In genomic region chr18:805755-806110, GRCh38 we compare ENCODE assay signal across 11 cellular contexts. TPM values are rescaled to one million over a fixed set of nuclear protein-coding genes. Genes with fewer than 3 reads are reported as not detected.
DNase-seq lines count a peak whose midpoint lies in the region; ATAC-seq and TF ChIP-seq lines count a peak whose summit lies in the region.
"Had no signal": no experiment of that assay in that cellular context is flagged by ENCODE, and none has a peak within 500 bp of the region (broad histone marks: within the 10 kb centered on the region; RNA-seq: fewer than 3 reads in every experiment).

No MANE protein-coding gene starts in this region.

- H3K27ac Mint-ChIP-seq in activated T-helper 17 cell treated with anti-CD3 and anti-CD28 coated beads, Interleukin-2, amount 50 U/mL, for 72 hours = no peak overlapping the region

- H3K4me1 ChIP-seq in left ventricle myocardium inferior (peaks cover 60% of the 10 kb centered on the region), heart left ventricle (peaks cover 0 to 60% (median 32%) of the 10 kb centered on the region in 12 donors), transverse colon (peaks cover 4 to 50% (median 22%) of the 10 kb centered on the region in 4 donors), stomach (peaks cover 11 to 70% (median 38%) of the 10 kb centered on the region in 4 donors)

- peaks cover 21% of the 10 kb centered on the region for H3K36me3 Mint-ChIP-seq in activated T-helper 17 cell treated with anti-CD3 and anti-CD28 coated beads, Interleukin-2, amount 50 U/mL, for 72 hours (ENCODE audit: low read depth)

- TF ChIP-seq EP300 in transverse colon (IDR thresholded peaks at IDR 0.05; ENCODE audit: low read depth) (no peak), stomach (IDR thresholded peaks at IDR 0.05) (no peak)

- 69 to 74% (median 71%) methylated on average over 2 of the region's 2 CpGs for WGBS in heart left ventricle, 4 donors
- 59 to 64% methylated on average over 2 of the region's 2 CpGs for WGBS in transverse colon (ENCODE audit: low coverage in 1 of 2), 2 donors
- 40 to 57% (median 48%) methylated on average over 2 of the region's 2 CpGs for WGBS in stomach, 5 donors

- H3K36me3 ChIP-seq in left ventricle myocardium inferior = no peaks in the 10 kb centered on the region
- H3K36me3 ChIP-seq in heart left ventricle = no peaks in the 10 kb centered on the region
- no peaks in the 10 kb centered on the region for H3K36me3 ChIP-seq in transverse colon
- H3K36me3 ChIP-seq in stomach = no peaks in the 10 kb centered on the region

- TF ChIP-seq CTCF in left ventricle myocardium inferior (IDR thresholded peaks at IDR 0.05; ENCODE audit: borderline replicate concordance) (no peak), heart left ventricle (IDR thresholded peaks at IDR 0.05) (no peak), transverse colon (IDR thresholded peaks at IDR 0.05) (no peak), stomach (IDR thresholded peaks at IDR 0.05) (no peak)

- DNase-seq in left ventricle myocardium inferior = no peak
- no peak for DNase-seq in heart left ventricle
- DNase-seq in transverse colon = no peak
- DNase-seq in stimulated activated naive CD4-positive, alpha-beta T cell treated with Interleukin-2 at 50 U/mL for 16 hours (lab: John Stamatoyannopoulos, UW) = no peak
- DNase-seq in stomach = no peak
- no peak for DNase-seq in Right ventricle myocardium inferior (ENCODE audit: missing footprints)
- DNase-seq: DMS153, kidney glomerular epithelial cell, T-helper 9 cell had no signal

- in situ Hi-C loops in transverse colon (cut with MboI; ENCODE audit: low pct_ligation_motif_present in 1 of 4, low pct_unique_long_range_greater_than_20kb in 1 of 4, low sequenced_read_pairs in 3 of 4) = no loop called here

- intact Hi-C loops in left ventricle myocardium inferior (cut with micrococcal nuclease) (no loop called here), heart left ventricle (cut with DNase I) (loop anchor here in 2 of 10 donors (5.0 kb wide), 2 partner anchors 43 to 53 kb away; no protein-coding TSS in a partner anchor), transverse colon (cut with DNase I; ENCODE audit: low total_unique reads) (no loop called here), stomach (cut with DNase I; ENCODE audit: low total_unique reads) (no loop called here), Right ventricle myocardium inferior (cut with DNase I) (no loop called here)

- H3K27me3 Mint-ChIP-seq in activated T-helper 17 cell treated with anti-CD3 and anti-CD28 coated beads, Interleukin-2, amount 50 U/mL, for 72 hours = no peaks in the 10 kb centered on the region

- H3K4me3 Mint-ChIP-seq in activated T-helper 17 cell treated with anti-CD3 and anti-CD28 coated beads, Interleukin-2, amount 50 U/mL, for 72 hours = peak overlapping the region; percentile 47

- H3K9me3 Mint-ChIP-seq in activated T-helper 17 cell treated with anti-CD3 and anti-CD28 coated beads, Interleukin-2, amount 50 U/mL, for 72 hours = no peaks in the 10 kb centered on the region

- H3K9me3 ChIP-seq in left ventricle myocardium inferior (replicated peaks) (no peaks in the 10 kb centered on the region), heart left ventricle (no peaks in the 10 kb centered on the region), transverse colon (no peaks in the 10 kb centered on the region), stomach (no peaks in the 10 kb centered on the region)

- no peaks in the 10 kb centered on the region for H3K27me3 ChIP-seq in left ventricle myocardium inferior (ENCODE audit: low read depth)
- H3K27me3 ChIP-seq in heart left ventricle = peaks cover 0 to 38% (median 0%) of the 10 kb centered on the region in 9 donors
- no peaks in the 10 kb centered on the region for H3K27me3 ChIP-seq in transverse colon
- no peaks in the 10 kb centered on the region for H3K27me3 ChIP-seq in stomach

- H3K4me1 Mint-ChIP-seq in activated T-helper 17 cell treated with anti-CD3 and anti-CD28 coated beads, Interleukin-2, amount 50 U/mL, for 72 hours = peaks cover 34% of the 10 kb centered on the region

- peak overlapping the region; percentile 32 for H3K4me3 ChIP-seq in left ventricle myocardium inferior
- H3K4me3 ChIP-seq in heart left ventricle = peak overlapping the region in 1 of 12 donors; percentile 3
- H3K4me3 ChIP-seq in transverse colon = peak overlapping the region in 1 of 4 donors; percentile 9
- no peak overlapping the region for H3K4me3 ChIP-seq in stomach

- H3K27ac ChIP-seq in left ventricle myocardium inferior (replicated peaks) = peak overlapping the region; percentile 21
- peak overlapping the region in 2 of 12 donors; percentile 8 to 9 for H3K27ac ChIP-seq in heart left ventricle
- H3K27ac ChIP-seq in transverse colon = peak overlapping the region in 3 of 4 donors; percentile 30 to 45 (median 34)
- peak overlapping the region in 2 of 5 donors; percentile 42 to 68 for H3K27ac ChIP-seq in stomach

- no peak for ATAC-seq in heart left ventricle
- peak; percentile 43 for ATAC-seq in HG02943 (IDR thresholded peaks at IDR 0.05; ENCODE audit: low read depth, unreplicated experiment)
- no peak for ATAC-seq in activated T-helper 17 cell treated with anti-CD3 and anti-CD28 coated beads, Interleukin-2, amount 50 U/mL, for 72 hours (replicated peaks)
- ATAC-seq in Right ventricle myocardium inferior = no peak

- no peak for TF ChIP-seq POLR2A in heart left ventricle (IDR thresholded peaks at IDR 0.05)
- TF ChIP-seq POLR2A in transverse colon (IDR thresholded peaks at IDR 0.05) = no peak
- no peak for TF ChIP-seq POLR2A in stomach (IDR thresholded peaks at IDR 0.05)

RNA-seq across cellular contexts. Expression of gene YES1, which starts 6.3 kb away (rescaled TPM):
- total RNA-seq in left ventricle myocardium inferior = 21.7 TPM
- total RNA-seq in heart left ventricle = 10 to 100 TPM; 18.1 to 50.2 (median 23.5) TPM
- polyA plus RNA-seq in heart left ventricle = 10 to 100 TPM in 1 of 2 donors, 1 to 10 TPM in 1; 7.1 to 25.1 TPM
- total RNA-seq in activated T-helper 17 cell treated with anti-CD3 and anti-CD28 coated beads, Interleukin-2, amount 50 U/mL, for 72 hours = 10 to 100 TPM; 12.1 to 22.0 TPM
- 100 to 1,000 TPM in 2 of 4 donors, 10 to 100 TPM in 2; 49.4 to 128 (median 96.0) TPM for total RNA-seq in transverse colon
- 100 to 1,000 TPM in 1 of 5 donors, 10 to 100 TPM in 2, 1 to 10 TPM in 2; 6.4 to 147 (median 42.4) TPM for total RNA-seq in stomach
- polyA plus RNA-seq in stomach = 10 to 100 TPM; 12.1 to 41.7 (median 31.4) TPM
- total RNA-seq in Right ventricle myocardium inferior = 23.5 TPM
